ENCODE assay signal across 6 cellular contexts in the genomic region with DNA sequence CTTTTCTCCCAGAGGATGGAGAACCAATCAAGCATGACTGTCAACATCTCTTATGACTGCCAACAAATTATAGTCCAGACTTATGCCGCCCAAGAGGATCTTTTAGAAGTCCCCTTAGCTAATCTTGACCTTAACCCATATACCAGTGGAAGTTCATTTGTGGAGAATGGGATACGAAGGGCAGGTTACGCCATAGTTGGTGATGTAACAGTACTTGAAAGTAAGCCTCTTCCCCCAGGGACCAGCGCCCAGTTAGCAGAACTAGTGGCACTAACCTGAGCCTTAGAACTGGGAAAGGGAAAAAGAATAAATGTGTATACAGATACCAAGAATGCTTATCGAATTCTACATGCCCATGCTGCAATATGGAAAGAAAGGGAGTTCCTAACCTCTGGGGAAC. TPM values are rescaled to one million over a fixed set of nuclear protein-coding genes. Genes with fewer than 3 reads are reported as not detected.
"Had no signal": no experiment of that assay in that cellular context is flagged by ENCODE, and none has a peak within 500 bp of the region (broad histone marks: within the 10 kb centered on the region; RNA-seq: fewer than 3 reads in every experiment).

No MANE protein-coding gene starts in this region.

RNA-seq across cellular contexts. Expression of gene PCP4L1, which starts 3.2 kb away (rescaled TPM):
- total RNA-seq: K562, M059J, OCI-LY7, SJCRH30 had no signal

RNA-seq across cellular contexts. Expression of gene NR1I3, which starts 17.3 kb away (rescaled TPM):
- total RNA-seq: HT1080, K562, M059J, OCI-LY7, PC-3, SJCRH30 had no signal

RNA-seq across cellular contexts. Expression of gene APOA2, which starts 31.9 kb away (rescaled TPM):
- total RNA-seq: HT1080, M059J, OCI-LY7, PC-3, SJCRH30 had no signal

RNA-seq across cellular contexts. Expression of gene FCER1G, which starts 40.2 kb away (rescaled TPM):
- total RNA-seq: M059J, PC-3 had no signal
